19 cellular contexts compared by ENCODE assay signal in the genomic region with DNA sequence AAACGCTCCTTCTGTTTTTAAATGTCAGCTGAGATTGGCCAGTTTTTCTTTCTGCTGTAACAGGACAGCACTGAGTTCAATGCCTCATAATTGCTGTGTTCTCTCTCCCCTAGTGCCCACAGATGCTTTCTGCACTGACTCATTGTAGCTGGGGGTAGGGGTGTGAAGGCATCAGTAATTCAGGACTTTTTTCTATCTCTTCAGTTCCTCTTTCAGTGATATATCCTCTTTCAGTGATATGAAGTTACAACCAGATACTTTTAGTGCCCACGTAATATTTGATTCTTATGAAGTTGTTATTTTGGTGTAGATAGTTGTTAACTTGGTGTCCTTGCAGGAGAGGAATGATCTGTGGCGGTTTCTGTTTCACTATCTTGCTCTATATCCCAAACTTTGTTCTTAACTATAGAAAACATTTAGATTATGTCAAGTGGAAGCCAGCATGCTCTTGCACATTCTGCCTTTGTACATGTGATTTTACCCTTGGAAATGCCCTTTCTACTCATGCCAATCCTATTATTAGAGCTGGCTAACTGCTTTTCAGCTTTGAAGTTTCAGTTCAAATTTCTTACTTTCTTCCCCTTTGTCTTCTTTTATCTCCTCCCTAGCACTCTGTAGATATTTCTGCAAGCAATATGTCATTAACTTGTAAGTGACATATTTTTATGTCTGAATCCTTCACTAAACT.
A peak's percentile ranks its signal among the peaks of the same experiment; 100 is the strongest.
DNase-seq lines count a peak whose midpoint lies in the region; ATAC-seq, FAIRE-seq and TF ChIP-seq lines count a peak whose summit lies in the region.
"Had no signal": no experiment of that assay in that cellular context is flagged by ENCODE, and none has a peak within 500 bp of the region (broad histone marks: within the 10 kb centered on the region; RNA-seq: fewer than 3 reads in every experiment).

No MANE protein-coding gene starts in this region.

- no peak overlapping the region for H3K27ac ChIP-seq in transverse colon
- H3K27ac ChIP-seq: ascending aorta, BLaER1, epithelial cell of prostate, upper lobe of right lung had no signal

- peaks cover 22% of the 10 kb centered on the region for H3K9me3 Mint-ChIP-seq in mesothelial cell of epicardium
- H3K9me3 Mint-ChIP-seq: T-helper 1 cell treated with Interleukin-12 subunit alpha and Interleukin-12 subunit beta and Interleukin-4 antibody, amounts not matched to agents 30 μg/mL and 1 μg/mL, for 36 hours had no signal

- no peaks in the 10 kb centered on the region for H3K9me3 ChIP-seq in transverse colon
- H3K9me3 ChIP-seq: ascending aorta, upper lobe of right lung had no signal

- no peak overlapping the region for H3K4me3 ChIP-seq in transverse colon
- H3K4me3 ChIP-seq: ascending aorta, BLaER1, mucosa of descending colon, upper lobe of right lung had no signal

- FAIRE-seq in H54 (lab: Jason Lieb, UNC): peak; percentile 64

- DNase-seq in H54 (ENCODE audit: insufficient read length, low spot score): peak; percentile 1
- DNase-seq in HT1080 (ENCODE audit: low read depth): peak; percentile 25
- no peak for DNase-seq in mesothelial cell of epicardium (ENCODE audit: low spot score in 2 of 2, unreplicated experiment in 2 of 2)
- no peak for DNase-seq in transverse colon
- DNase-seq in ACHN: no peak
- DNase-seq: activated CD4-positive, CD25-positive, alpha-beta regulatory T cell; activated gamma-delta T cell; DMS53; mucosa of descending colon; NCI-H1092 treated with DMSO at 0.1 percent for 48 hours; occipital lobe; upper lobe of right lung had no signal

- intact Hi-C loops in transverse colon (cut with DNase I; ENCODE audit: low total_unique reads): no loop called here

- TF ChIP-seq POLR2A in H54 (IDR thresholded peaks at IDR 0.05; ENCODE audit: low read depth, low read length) (no peak), transverse colon (IDR thresholded peaks at IDR 0.05) (no peak)

- ATAC-seq in GM18867 (IDR thresholded peaks at IDR 0.05; ENCODE audit: unreplicated experiment): peak; percentile 92
- no peak for ATAC-seq in GM19452 (IDR thresholded peaks at IDR 0.05; ENCODE audit: unreplicated experiment)
- ATAC-seq: HCT116, mucosa of descending colon, upper lobe of right lung had no signal

- TF ChIP-seq EP300 in transverse colon (IDR thresholded peaks at IDR 0.05; ENCODE audit: low read depth): no peak

- in situ Hi-C loops in transverse colon (cut with MboI; ENCODE audit: low pct_ligation_motif_present in 1 of 4, low pct_unique_long_range_greater_than_20kb in 1 of 4, low sequenced_read_pairs in 3 of 4) (no loop called here), ACHN (cut with HindIII; ENCODE audit: low pct_ligation_motif_present, low pct_unique_long_range_greater_than_20kb, low sequenced_read_pairs) (no loop called here)

- H3K27me3 Mint-ChIP-seq in mesothelial cell of epicardium (ENCODE audit: low read depth): no peaks in the 10 kb centered on the region

- H3K4me1 ChIP-seq in transverse colon: no peaks in the 10 kb centered on the region
- H3K4me1 ChIP-seq: ascending aorta, BLaER1, upper lobe of right lung had no signal

- H3K27me3 ChIP-seq in transverse colon: no peaks in the 10 kb centered on the region
- H3K27me3 ChIP-seq: ascending aorta, upper lobe of right lung had no signal

- H3K36me3 Mint-ChIP-seq in mesothelial cell of epicardium: peaks cover 3% of the 10 kb centered on the region

- WGBS in transverse colon (ENCODE audit: low coverage in 1 of 2), 2 donors: 64 to 73% methylated on average over 2 to 3 of the region's 3 CpGs

- H3K27ac Mint-ChIP-seq in mesothelial cell of epicardium: peak overlapping the region; percentile 17
- H3K27ac Mint-ChIP-seq: T-helper 1 cell treated with Interleukin-12 subunit alpha and Interleukin-12 subunit beta and Interleukin-4 antibody, amounts not matched to agents 30 μg/mL and 1 μg/mL, for 36 hours had no signal

- H3K4me1 Mint-ChIP-seq in mesothelial cell of epicardium: peaks cover 8% of the 10 kb centered on the region

- no peaks in the 10 kb centered on the region for H3K36me3 ChIP-seq in transverse colon
- H3K36me3 ChIP-seq: ascending aorta, BLaER1, upper lobe of right lung had no signal

- TF ChIP-seq CTCF in mesothelial cell of epicardium (IDR thresholded peaks at IDR 0.05; ENCODE audit: unreplicated experiment) (no peak), transverse colon (IDR thresholded peaks at IDR 0.05) (no peak)

- H3K4me3 Mint-ChIP-seq in mesothelial cell of epicardium: no peak overlapping the region
- H3K4me3 Mint-ChIP-seq: T-helper 1 cell treated with Interleukin-12 subunit alpha and Interleukin-12 subunit beta and Interleukin-4 antibody, amounts not matched to agents 30 μg/mL and 1 μg/mL, for 36 hours had no signal

Comparison
In these comparisons a context has a peak if more than half of its experiments do, and no peak if none do; other contexts are left out.
1. DNase-seq: peak in H54 (single experiment) and HT1080 (single experiment); none in mesothelial cell of epicardium (0 of 2), transverse colon (single experiment) and ACHN (single experiment).